20 cellular contexts compared by ENCODE assay signal in genomic region chr16:49594706-49595534, GRCh38.
DNase-seq lines count a peak whose midpoint lies in the region; ATAC-seq and TF ChIP-seq lines count a peak whose summit lies in the region.
"Had no signal": no experiment of that assay in that cellular context is flagged by ENCODE, and none has a peak within 500 bp of the region (broad histone marks: within the 10 kb centered on the region; RNA-seq: fewer than 3 reads in every experiment).

No MANE protein-coding gene starts in this region.

- no peaks in the 10 kb centered on the region for H3K4me1 Mint-ChIP-seq in activated CD8-positive, alpha-beta memory T cell treated with anti-CD3 and anti-CD28 coated beads, Interleukin-2, amount 10 ng/mL, durations not matched to agents 7 days and 5 days
- peaks cover 6% of the 10 kb centered on the region for H3K4me1 Mint-ChIP-seq in dendritic cell treated with granulocyte-macrophage colony-stimulating factor and Interleukin-4, amounts not matched to agents 40 ng/mL and 50 ng/mL, for 4 days (ENCODE audit: low read depth)
- peaks cover 14% of the 10 kb centered on the region for H3K4me1 Mint-ChIP-seq in CD14-positive monocyte
- H3K4me1 Mint-ChIP-seq: stimulated activated naive B cell treated with anti-CD40 and anti-IgM and Interleukin-4, amounts not matched to agents 10 μg/mL and 1 μg/mL and 100 μg/mL, for 72 hours had no signal

- no peak overlapping the region for H3K4me3 Mint-ChIP-seq in activated CD8-positive, alpha-beta memory T cell treated with anti-CD3 and anti-CD28 coated beads, Interleukin-2, amount 10 ng/mL, durations not matched to agents 7 days and 5 days
- H3K4me3 Mint-ChIP-seq in dendritic cell treated with granulocyte-macrophage colony-stimulating factor and Interleukin-4, amounts not matched to agents 40 ng/mL and 50 ng/mL, for 4 days, result no peak overlapping the region
- no peak overlapping the region for H3K4me3 Mint-ChIP-seq in CD14-positive monocyte
- H3K4me3 Mint-ChIP-seq: stimulated activated naive B cell treated with anti-CD40 and anti-IgM and Interleukin-4, amounts not matched to agents 10 μg/mL and 1 μg/mL and 100 μg/mL, for 72 hours had no signal

- DNase-seq in activated CD8-positive, alpha-beta memory T cell treated with anti-CD3 and anti-CD28 coated beads, Interleukin-2, amount 10 ng/mL, durations not matched to agents 7 days and 5 days, result peak; percentile 25
- DNase-seq in activated CD8-positive, alpha-beta memory T cell treated with anti-CD3 and anti-CD28 coated beads, Interleukin-2, amount 50 U/mL, for 4 hours, result no peak
- DNase-seq in mesenteric fat pad (ENCODE audit: low spot score), result peak; percentile 45
- peak; percentile 15 for DNase-seq in ureter (ENCODE audit: low spot score)
- no peak for DNase-seq in CD14-positive monocyte (ENCODE audit: low spot score)
- no peak for DNase-seq in NCI-H128 (lab: John Stamatoyannopoulos, UW; ENCODE audit: unreplicated experiment)
- DNase-seq in MV-4-11 (lab: John Stamatoyannopoulos, UW), result no peak
- DNase-seq: activated naive CD4-positive, alpha-beta T cell treated with Interleukin-2 at 50 U/mL for 16 hours; activated T-cell treated with anti-CD3 and anti-CD28 coated beads, Interleukin-2, amount 50 U/mL, for 48 hours; colonic mucosa; NCI-H1436; NCI-H446; nucleus accumbens; PC-3; Right ventricle myocardium superior; stimulated activated CD4-positive, alpha-beta T cell treated with anti-CD3 and anti-CD28 coated beads, Interleukin-4, amount 100 ng/mL, for 24 hours; stimulated activated naive B cell treated with anti-CD40 and anti-IgM and Interleukin-4, amounts not matched to agents 10 μg/mL and 1 μg/mL and 100 μg/mL, for 72 hours; SW 1271; T1000 had no signal

- intact Hi-C loops in dendritic cell treated with granulocyte-macrophage colony-stimulating factor and Interleukin-4, amounts not matched to agents 40 ng/mL and 50 ng/mL, for 4 days (cut with micrococcal nuclease), result loop anchor here (5.0 kb wide), 2 partner anchors 83 to 188 kb away; no protein-coding TSS in a partner anchor
- intact Hi-C loops in CD14-positive monocyte (cut with micrococcal nuclease), result loop anchor here (5.0 to 10.0 kb wide), 3 partner anchors 100 to 188 kb away; no protein-coding TSS in a partner anchor

- no peak overlapping the region for H3K27ac Mint-ChIP-seq in activated CD8-positive, alpha-beta memory T cell treated with anti-CD3 and anti-CD28 coated beads, Interleukin-2, amount 10 ng/mL, durations not matched to agents 7 days and 5 days
- H3K27ac Mint-ChIP-seq in dendritic cell treated with granulocyte-macrophage colony-stimulating factor and Interleukin-4, amounts not matched to agents 40 ng/mL and 50 ng/mL, for 4 days, result peak overlapping the region; percentile 14
- peak overlapping the region in 1 of 7 donors; percentile 11 for H3K27ac Mint-ChIP-seq in CD14-positive monocyte
- H3K27ac Mint-ChIP-seq: stimulated activated naive B cell treated with anti-CD40 and anti-IgM and Interleukin-4, amounts not matched to agents 10 μg/mL and 1 μg/mL and 100 μg/mL, for 72 hours had no signal

- ATAC-seq in activated CD8-positive, alpha-beta memory T cell treated with anti-CD3 and anti-CD28 coated beads, Interleukin-2, amount 10 ng/mL, durations not matched to agents 7 days and 5 days, result no peak
- ATAC-seq: PC-3; stimulated activated naive B cell treated with anti-CD40 and anti-IgM and Interleukin-4, amounts not matched to agents 10 μg/mL and 1 μg/mL and 100 μg/mL, for 72 hours had no signal

- CTCF ChIA-PET in activated CD8-positive, alpha-beta memory T cell treated with anti-CD3 and anti-CD28 coated beads, Interleukin-2, amount 10 ng/mL, durations not matched to agents 7 days and 5 days (lab: Charles Lee), result interaction anchor here (1.2 kb wide), 1 partner anchor 11 kb away, joined by 3 read pairs; no protein-coding TSS in a partner anchor

- H3K9me3 Mint-ChIP-seq in activated CD8-positive, alpha-beta memory T cell treated with anti-CD3 and anti-CD28 coated beads, Interleukin-2, amount 10 ng/mL, durations not matched to agents 7 days and 5 days (ENCODE audit: low read depth), result no peaks in the 10 kb centered on the region
- no peaks in the 10 kb centered on the region for H3K9me3 Mint-ChIP-seq in dendritic cell treated with granulocyte-macrophage colony-stimulating factor and Interleukin-4, amounts not matched to agents 40 ng/mL and 50 ng/mL, for 4 days
- no peaks in the 10 kb centered on the region for H3K9me3 Mint-ChIP-seq in CD14-positive monocyte
- H3K9me3 Mint-ChIP-seq: stimulated activated naive B cell treated with anti-CD40 and anti-IgM and Interleukin-4, amounts not matched to agents 10 μg/mL and 1 μg/mL and 100 μg/mL, for 72 hours had no signal

- peaks cover 18% of the 10 kb centered on the region for H3K27me3 Mint-ChIP-seq in activated CD8-positive, alpha-beta memory T cell treated with anti-CD3 and anti-CD28 coated beads, Interleukin-2, amount 10 ng/mL, durations not matched to agents 7 days and 5 days
- H3K27me3 Mint-ChIP-seq in dendritic cell treated with granulocyte-macrophage colony-stimulating factor and Interleukin-4, amounts not matched to agents 40 ng/mL and 50 ng/mL, for 4 days, result peaks cover 2% of the 10 kb centered on the region
- peaks cover 0 to 4% (median 2%) of the 10 kb centered on the region in 3 donors for H3K27me3 Mint-ChIP-seq in CD14-positive monocyte (ENCODE audit: low read depth in 3 of 3)

- H3K36me3 Mint-ChIP-seq in activated CD8-positive, alpha-beta memory T cell treated with anti-CD3 and anti-CD28 coated beads, Interleukin-2, amount 10 ng/mL, durations not matched to agents 7 days and 5 days, result no peaks in the 10 kb centered on the region
- H3K36me3 Mint-ChIP-seq in dendritic cell treated with granulocyte-macrophage colony-stimulating factor and Interleukin-4, amounts not matched to agents 40 ng/mL and 50 ng/mL, for 4 days (ENCODE audit: low read depth), result no peaks in the 10 kb centered on the region
- H3K36me3 Mint-ChIP-seq in CD14-positive monocyte, result no peaks in the 10 kb centered on the region
- H3K36me3 Mint-ChIP-seq: stimulated activated naive B cell treated with anti-CD40 and anti-IgM and Interleukin-4, amounts not matched to agents 10 μg/mL and 1 μg/mL and 100 μg/mL, for 72 hours had no signal

- no peak for TF ChIP-seq CTCF in CD14-positive monocyte (IDR thresholded peaks at IDR 0.05)

Comparison
In these comparisons a context has a peak if more than half of its experiments do, and no peak if none do; other contexts are left out.
1. DNase-seq: peak in activated CD8-positive, alpha-beta memory T cell treated with anti-CD3 and anti-CD28 coated beads, Interleukin-2, amount 10 ng/mL, durations not matched to agents 7 days and 5 days (single experiment), mesenteric fat pad (single experiment) and ureter (single experiment); none in activated CD8-positive, alpha-beta memory T cell treated with anti-CD3 and anti-CD28 coated beads, Interleukin-2, amount 50 U/mL, for 4 hours (single experiment), CD14-positive monocyte (single experiment), NCI-H128 (single experiment) and MV-4-11 (single experiment).